ENCODE assay signal across 1 cellular context in genomic region chr12:114658002-114658441, GRCh38.
TF ChIP-seq lines count a peak whose summit lies in the region.

No MANE protein-coding gene starts in this region.

TF ChIP-seq in IMR-90, 13 proteins besides CTCF, POLR2A, EP300 and RAD21 (continued from another document):
- TF ChIP-seq CHD1 (IDR thresholded peaks at IDR 0.05; ENCODE audit: low read depth, low read length), result no peak
- TF ChIP-seq BHLHE40 (IDR thresholded peaks at IDR 0.05; ENCODE audit: low read depth, low read length), result no peak
- no peak for TF ChIP-seq SMC3 (IDR thresholded peaks at IDR 0.05; ENCODE audit: low read depth, low read length)
- TF ChIP-seq USF2 (IDR thresholded peaks at IDR 0.05; ENCODE audit: low read depth, low read length), result no peak
- no peak for TF ChIP-seq ELK1 (IDR thresholded peaks at IDR 0.05; ENCODE audit: borderline replicate concordance, low read depth, low read length)
- TF ChIP-seq CEBPB (IDR thresholded peaks at IDR 0.05; ENCODE audit: low read depth, low read length), result no peak
TF ChIP-seq in IMR-90: peak in this region for 0.
